In the genomic region with DNA sequence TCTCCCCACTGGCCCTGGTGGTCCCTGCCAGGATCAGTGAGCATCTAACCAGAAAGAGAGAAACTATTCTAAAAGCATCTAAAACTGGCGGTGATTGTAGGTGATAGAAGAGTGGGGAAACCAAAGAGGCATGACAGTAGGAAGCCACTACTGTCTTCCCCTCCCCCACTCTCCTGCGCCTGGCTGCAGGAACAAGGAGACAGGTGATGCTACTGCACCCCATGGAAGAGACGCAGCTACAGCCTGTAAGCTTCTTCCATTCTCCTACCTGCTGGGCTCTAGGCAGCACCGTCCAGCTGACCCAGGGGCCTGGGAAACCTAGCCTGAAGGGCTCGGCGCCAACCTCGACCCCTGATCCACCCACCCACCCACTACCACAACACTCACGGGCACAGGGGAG, we compare ENCODE assay signal across 30 cellular contexts.
"Had no signal": no experiment of that assay in that cellular context is flagged by ENCODE, and none has a peak within 500 bp of the region (broad histone marks: within the 10 kb centered on the region; RNA-seq: fewer than 3 reads in every experiment).

No MANE protein-coding gene starts in this region.

- H3K4me1 Mint-ChIP-seq: naive thymus-derived CD8-positive, alpha-beta T cell; nephron progenitor cell; neural crest cell; stimulated activated effector memory CD8-positive, alpha-beta T cell treated with anti-CD3 and anti-CD28 coated beads, Interleukin-12 subunit alpha, Interleukin-12 subunit beta, amount 100 ng/mL, for 72 hours; stimulated activated naive CD8-positive, alpha-beta T cell treated with anti-CD3 and anti-CD28 coated beads, Interleukin-15, amount 100 ng/mL, for 72 hours had no signal

- H3K4me3 ChIP-seq: ovary, psoas muscle, right lobe of liver, sigmoid colon, suprapubic skin, testis, tibial artery, transverse colon, upper lobe of right lung, uterus had no signal

- H3K9me3 ChIP-seq: ovary, psoas muscle, right lobe of liver, sigmoid colon, suprapubic skin, testis, tibial artery, transverse colon, upper lobe of right lung, uterus had no signal

- ATAC-seq: naive thymus-derived CD8-positive, alpha-beta T cell; natural killer cell treated with Interleukin-12 subunit alpha and Interleukin-12 subunit beta and Interleukin-15 and Interleukin-18, amount 100 ng/mL, for 72 hours; psoas muscle; right cardiac atrium; right lobe of liver; stimulated activated effector memory CD8-positive, alpha-beta T cell treated with anti-CD3 and anti-CD28 coated beads, Interleukin-12 subunit alpha, Interleukin-12 subunit beta, amount 100 ng/mL, for 72 hours; stimulated activated naive CD8-positive, alpha-beta T cell treated with anti-CD3 and anti-CD28 coated beads, Interleukin-15, amount 100 ng/mL, for 72 hours; stimulated activated naive CD8-positive, alpha-beta T cell treated with anti-CD3 and anti-CD28 coated beads, Interleukin-15, Interleukin-2, amounts not matched to agents 100 U/mL and 50 U/mL, for 24 hours; upper lobe of right lung had no signal

- H3K9ac ChIP-seq: parathyroid adenoma had no signal

- H3K9me3 Mint-ChIP-seq: naive thymus-derived CD8-positive, alpha-beta T cell; natural killer cell treated with Interleukin-12 subunit alpha and Interleukin-12 subunit beta and Interleukin-15 and Interleukin-18, amount 100 ng/mL, for 72 hours; nephron progenitor cell; neural crest cell; stimulated activated effector memory CD8-positive, alpha-beta T cell treated with anti-CD3 and anti-CD28 coated beads, Interleukin-12 subunit alpha, Interleukin-12 subunit beta, amount 100 ng/mL, for 72 hours; stimulated activated naive CD8-positive, alpha-beta T cell treated with anti-CD3 and anti-CD28 coated beads, Interleukin-15, amount 100 ng/mL, for 72 hours; type B pancreatic cell had no signal

- FAIRE-seq: small intestine had no signal

- H3K4me3 Mint-ChIP-seq: naive thymus-derived CD8-positive, alpha-beta T cell; natural killer cell treated with Interleukin-12 subunit alpha and Interleukin-12 subunit beta and Interleukin-15 and Interleukin-18, amount 100 ng/mL, for 72 hours; nephron progenitor cell; neural crest cell; stimulated activated effector memory CD8-positive, alpha-beta T cell treated with anti-CD3 and anti-CD28 coated beads, Interleukin-12 subunit alpha, Interleukin-12 subunit beta, amount 100 ng/mL, for 72 hours; stimulated activated naive CD8-positive, alpha-beta T cell treated with anti-CD3 and anti-CD28 coated beads, Interleukin-15, amount 100 ng/mL, for 72 hours; type B pancreatic cell had no signal

- H3K27ac ChIP-seq: ovary, parathyroid adenoma, psoas muscle, right lobe of liver, sigmoid colon, suprapubic skin, testis, tibial artery, transverse colon, upper lobe of right lung, uterus had no signal

- DNase-seq: naive thymus-derived CD8-positive, alpha-beta T cell; nephron progenitor cell; occipital lobe; ovary; posterior cingulate gyrus; psoas muscle; right cardiac atrium; right lobe of liver; sigmoid colon; small intestine; stimulated activated CD4-positive, alpha-beta T cell treated with anti-CD3 and anti-CD28 coated beads, Interleukin-15, amount 100 ng/mL, for 24 hours; stimulated activated CD4-positive, alpha-beta T cell treated with anti-CD3 and anti-CD28 coated beads, Interleukin-2, amount 100 ng/mL, for 24 hours; stimulated activated CD4-positive, alpha-beta T cell treated with anti-CD3 and anti-CD28 coated beads, Interleukin-2, amount 100 ng/mL, for 48 hours; stimulated activated CD4-positive, alpha-beta T cell treated with anti-CD3 and anti-CD28 coated beads, Interleukin-4, amount 100 ng/mL, for 24 hours; stimulated activated naive CD4-positive, alpha-beta T cell; stimulated activated naive CD8-positive, alpha-beta T cell treated with anti-CD3 and anti-CD28 coated beads, Interleukin-15, amount 100 ng/mL, for 72 hours; stimulated activated naive CD8-positive, alpha-beta T cell treated with anti-CD3 and anti-CD28 coated beads, Interleukin-15, Interleukin-2, amounts not matched to agents 100 U/mL and 50 U/mL, for 24 hours; substantia nigra; testis; tibial artery; transverse colon; upper lobe of right lung; uterus had no signal

- H3K27me3 ChIP-seq: ovary, right lobe of liver, sigmoid colon, suprapubic skin, testis, transverse colon, uterus had no signal

- H2AFZ ChIP-seq: parathyroid adenoma had no signal

- H3K79me2 ChIP-seq: parathyroid adenoma had no signal

- H3K27ac Mint-ChIP-seq: naive thymus-derived CD8-positive, alpha-beta T cell; natural killer cell treated with Interleukin-12 subunit alpha and Interleukin-12 subunit beta and Interleukin-15 and Interleukin-18, amount 100 ng/mL, for 72 hours; nephron progenitor cell; progenitor cell of endocrine pancreas; stimulated activated effector memory CD8-positive, alpha-beta T cell treated with anti-CD3 and anti-CD28 coated beads, Interleukin-12 subunit alpha, Interleukin-12 subunit beta, amount 100 ng/mL, for 72 hours; stimulated activated naive CD8-positive, alpha-beta T cell treated with anti-CD3 and anti-CD28 coated beads, Interleukin-15, amount 100 ng/mL, for 72 hours; type B pancreatic cell had no signal

- H3K4me1 ChIP-seq: parathyroid adenoma, psoas muscle, right lobe of liver, sigmoid colon, suprapubic skin, testis, tibial artery, transverse colon, upper lobe of right lung, uterus had no signal

- H3K36me3 Mint-ChIP-seq: naive thymus-derived CD8-positive, alpha-beta T cell; natural killer cell treated with Interleukin-12 subunit alpha and Interleukin-12 subunit beta and Interleukin-15 and Interleukin-18, amount 100 ng/mL, for 72 hours; stimulated activated effector memory CD8-positive, alpha-beta T cell treated with anti-CD3 and anti-CD28 coated beads, Interleukin-12 subunit alpha, Interleukin-12 subunit beta, amount 100 ng/mL, for 72 hours; type B pancreatic cell had no signal

- H3K36me3 ChIP-seq: ovary, right lobe of liver, sigmoid colon, suprapubic skin, tibial artery, transverse colon, upper lobe of right lung, uterus had no signal
